ENCODE assay signal across 1 cellular context in genomic region chr11:35144103-35144741, GRCh38.
TF ChIP-seq lines count a peak whose summit lies in the region.

No MANE protein-coding gene starts in this region.

TF ChIP-seq in GM12878, 131 proteins besides CTCF, POLR2A, EP300 and RAD21 (continued from another document):
- TF ChIP-seq EGR1 (IDR thresholded peaks at IDR 0.05; ENCODE audit: borderline replicate concordance in 1 of 2, low read depth in 2 of 2, low read length in 2 of 2) (peak in 1 of 2 experiments; percentile 22; a peak in 1 of 3 replicates), ZBED1 (IDR thresholded peaks at IDR 0.05; ENCODE audit: borderline replicate concordance) (peak; percentile 88), MTA2 (IDR thresholded peaks at IDR 0.05; ENCODE audit: low read depth) (peak; percentile 65), ATF2 (IDR thresholded peaks at IDR 0.05; ENCODE audit: low read length) (peak; percentile 88), PBX3 (IDR thresholded peaks at IDR 0.05; ENCODE audit: insufficient replicate concordance, low read depth, low read length) (peak; percentile 13), PAX5 (IDR thresholded peaks at IDR 0.05; ENCODE audit: borderline replicate concordance, low read depth, low read length) (0 out of 2 replicates have a peak, but pooled peaks have one; percentile 9), TBL1XR1 (IDR thresholded peaks at IDR 0.05; ENCODE audit: low read depth, low read length) (0 out of 2 replicates have a peak, but pooled peaks have one; percentile 40), NR2C2 (IDR thresholded peaks at IDR 0.05; ENCODE audit: borderline replicate concordance, control insufficient read depth, insufficient read length, low read depth) (no peak), BHLHE40 (IDR thresholded peaks at IDR 0.05; ENCODE audit: borderline replicate concordance in 1 of 2, low read depth in 2 of 2, low read length in 1 of 2) (peak; percentile 63 to 82; a peak in 3 of 4 replicates), ETV6 (conservative IDR thresholded peaks at IDR 0.05 in 1 of 2, IDR thresholded peaks at IDR 0.05 in 1 of 2; ENCODE audit: borderline replicate concordance in 1 of 2, low read depth in 1 of 2) (peak in 1 of 2 experiments; percentile 91; a peak in 2 of 4 replicates), HDGF (IDR thresholded peaks at IDR 0.05) (peak; percentile 50; the same call in 1 of the 2 replicates), SPI1 (IDR thresholded peaks at IDR 0.05; ENCODE audit: borderline replicate concordance, insufficient read depth, low read depth, low read length) (peak; percentile 92), ATF7 (IDR thresholded peaks at IDR 0.05; ENCODE audit: low read depth) (peak; percentile 65; the same call in 1 of the 2 replicates), IKZF2 (IDR thresholded peaks at IDR 0.05) (peak; percentile 82 to 87), TCF3 (IDR thresholded peaks at IDR 0.05; ENCODE audit: borderline replicate concordance, insufficient read depth, low read depth, low read length) (peak; percentile 85), BCL11A (IDR thresholded peaks at IDR 0.05; ENCODE audit: low read depth, low read length) (peak; percentile 56; the same call in 1 of the 2 replicates), POLR2AphosphoS5 (IDR thresholded peaks at IDR 0.05; ENCODE audit: low read length) (peak; percentile 56), PAX8 (IDR thresholded peaks at IDR 0.05) (no peak)
